Comparison of ENCODE assay signal across 1 cellular context in genomic region chr6:80434951-80435350, GRCh38.
TF ChIP-seq lines count a peak whose summit lies in the region.

No MANE protein-coding gene starts in this region.

TF ChIP-seq in IMR-90, 13 proteins besides CTCF, POLR2A, EP300 and RAD21 (continued from another document):
- TF ChIP-seq USF2 (IDR thresholded peaks at IDR 0.05; ENCODE audit: low read depth, low read length) (no peak), MAZ (IDR thresholded peaks at IDR 0.05; ENCODE audit: borderline replicate concordance, low read depth, low read length) (no peak), CEBPB (IDR thresholded peaks at IDR 0.05; ENCODE audit: low read depth, low read length) (no peak)
